Comparison of ENCODE assay signal across 1 cellular context in genomic region chr6:20069130-20069529, GRCh38.
TF ChIP-seq lines count a peak whose summit lies in the region.

No MANE protein-coding gene starts in this region.

TF ChIP-seq in K562, 482 proteins besides CTCF, POLR2A, EP300 and RAD21 (continued from another document and continues in another):
- TF ChIP-seq CHD7 (IDR thresholded peaks at IDR 0.05; ENCODE audit: low read depth, low read length) (no peak), CHD4 (IDR thresholded peaks at IDR 0.05; ENCODE audit: insufficient read depth, insufficient replicate concordance, low read depth, low read length, poor library complexity, severe bottlenecking) (no peak), SNIP1 (IDR thresholded peaks at IDR 0.05; ENCODE audit: low read depth) (no peak), SREBF1 (IDR thresholded peaks at IDR 0.05; ENCODE audit: borderline replicate concordance, low read depth, low read length) (no peak), COPS2 (conservative IDR thresholded peaks at IDR 0.05) (no peak), FOXK2 (conservative IDR thresholded peaks at IDR 0.05 in 1 of 2, IDR thresholded peaks at IDR 0.05 in 1 of 2; ENCODE audit: low read depth in 2 of 2) (no peak; a peak in 1 of 4 replicates), LARP7 (IDR thresholded peaks at IDR 0.05) (no peak), ZNF274 (IDR thresholded peaks at IDR 0.05; ENCODE audit: borderline replicate concordance, low read depth, low read length) (peak; percentile 34; the same call in 1 of the 2 replicates), PATZ1 (CRISPR knock-in tag; IDR thresholded peaks at IDR 0.05; ENCODE audit: borderline replicate concordance) (no peak), MGA (IDR thresholded peaks at IDR 0.05) (peak; percentile 46; the same call in 1 of the 2 replicates), ZNF592 (IDR thresholded peaks at IDR 0.05) (0 out of 2 replicates have a peak, but pooled peaks have one; percentile 28), SETDB1 (IDR thresholded peaks at IDR 0.05; ENCODE audit: low read length) (no peak), SMARCC2 (IDR thresholded peaks at IDR 0.05; ENCODE audit: low read depth) (0 out of 2 replicates have a peak, but pooled peaks have one; percentile 32)
